ENCODE assay signal across 9 cellular contexts in genomic region chr1:27668121-27668807, GRCh38. TPM values are rescaled to one million over a fixed set of nuclear protein-coding genes. Genes with fewer than 3 reads are reported as not detected.
"Had no signal": no experiment of that assay in that cellular context is flagged by ENCODE, and none has a peak within 500 bp of the region (broad histone marks: within the 10 kb centered on the region; RNA-seq: fewer than 3 reads in every experiment).

No MANE protein-coding gene starts in this region.

- H3K9me3 ChIP-seq: gastrocnemius medialis, heart left ventricle, thyroid gland, uterus had no signal

- H3K27me3 ChIP-seq: dorsolateral prefrontal cortex, gastrocnemius medialis, heart left ventricle, thyroid gland, uterus had no signal

- H2AFZ ChIP-seq: parathyroid adenoma had no signal

- H3K79me2 ChIP-seq: parathyroid adenoma had no signal

- H3K27me3 Mint-ChIP-seq: activated CD4-positive, alpha-beta T cell treated with anti-CD3 and anti-CD28 coated beads, Interleukin-2, amount 10 ng/mL, durations not matched to agents 7 days and 5 days; stimulated activated naive B cell treated with anti-CD40 and anti-IgM and Interleukin-4, amounts not matched to agents 10 μg/mL and 1 μg/mL and 100 μg/mL, for 72 hours had no signal

- H3K4me3 ChIP-seq: uterus had no signal

- H3K9me3 Mint-ChIP-seq: activated CD4-positive, alpha-beta T cell treated with anti-CD3 and anti-CD28 coated beads, Interleukin-2, amount 10 ng/mL, durations not matched to agents 7 days and 5 days; immature natural killer cell; stimulated activated naive B cell treated with anti-CD40 and anti-IgM and Interleukin-4, amounts not matched to agents 10 μg/mL and 1 μg/mL and 100 μg/mL, for 72 hours had no signal

- H3K9ac ChIP-seq: parathyroid adenoma had no signal

- H3K36me3 ChIP-seq: gastrocnemius medialis, thyroid gland, uterus had no signal

- H3K27ac Mint-ChIP-seq: stimulated activated naive B cell treated with anti-CD40 and anti-IgM and Interleukin-4, amounts not matched to agents 10 μg/mL and 1 μg/mL and 100 μg/mL, for 72 hours had no signal

- H3K27ac ChIP-seq: parathyroid adenoma, thyroid gland had no signal

RNA-seq across cellular contexts. Expression of gene FGR, which starts 33.3 kb away (rescaled TPM):
- total RNA-seq: activated CD4-positive, alpha-beta T cell treated with anti-CD3 and anti-CD28 coated beads, Interleukin-2, amount 10 ng/mL, durations not matched to agents 7 days and 5 days had no signal
